Comparison of ENCODE assay signal across 16 cellular contexts in the genomic region with DNA sequence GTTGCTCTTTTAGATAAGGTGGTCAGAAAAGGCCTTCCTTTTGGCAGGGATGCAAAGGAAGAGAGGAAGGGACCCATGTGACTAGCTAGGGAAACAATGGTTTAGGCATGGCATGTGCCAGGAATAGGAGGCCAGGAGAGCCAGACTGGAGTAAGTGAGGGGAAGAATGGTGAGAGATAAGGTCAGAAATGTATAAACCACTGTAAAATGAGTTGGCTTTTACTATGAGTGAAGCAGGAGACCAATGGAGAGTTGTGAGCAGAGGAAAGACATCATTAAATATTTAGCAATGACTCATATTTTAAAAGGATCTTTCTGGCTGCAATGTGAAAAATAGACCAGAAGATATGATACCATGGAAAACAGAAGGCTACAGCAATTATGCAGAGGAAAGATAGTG. TPM values are rescaled to one million over a fixed set of nuclear protein-coding genes. Genes with fewer than 3 reads are reported as not detected.
DNase-seq lines count a peak whose midpoint lies in the region; ATAC-seq and TF ChIP-seq lines count a peak whose summit lies in the region.
"Had no signal": no experiment of that assay in that cellular context is flagged by ENCODE, and none has a peak within 500 bp of the region (broad histone marks: within the 10 kb centered on the region; RNA-seq: fewer than 3 reads in every experiment).

No MANE protein-coding gene starts in this region.

- TF ChIP-seq CTCF in SK-N-SH (IDR thresholded peaks at IDR 0.05) (no peak), smooth muscle cell (IDR thresholded peaks at IDR 0.05; ENCODE audit: borderline replicate concordance, insufficient read depth, poor library complexity, severe bottlenecking) (no peak)

- no peak overlapping the region for H3K4me3 ChIP-seq in SK-N-SH (ENCODE audit: low read depth in 2 of 2, low read length in 1 of 2)
- no peak overlapping the region for H3K4me3 ChIP-seq in smooth muscle cell
- H3K4me3 ChIP-seq: HAP-1 had no signal

- peaks cover 28% of the 10 kb centered on the region for H3K4me1 Mint-ChIP-seq in activated naive CD4-positive, alpha-beta T cell treated with anti-CD3 and anti-CD28 coated beads, Interleukin-2, amount 50 U/mL, for 24 hours

- H3K9me3 ChIP-seq in SK-N-SH (no peaks in the 10 kb centered on the region), smooth muscle cell (replicated peaks; ENCODE audit: low read depth) (no peaks in the 10 kb centered on the region)
- H3K9me3 ChIP-seq: HAP-1 had no signal

- H3K27me3 ChIP-seq in SK-N-SH (ENCODE audit: insufficient read depth) (no peaks in the 10 kb centered on the region), smooth muscle cell (ENCODE audit: low read depth) (no peaks in the 10 kb centered on the region)

- H3K36me3 Mint-ChIP-seq in activated naive CD4-positive, alpha-beta T cell treated with anti-CD3 and anti-CD28 coated beads, Interleukin-2, amount 50 U/mL, for 24 hours: peaks cover 25% of the 10 kb centered on the region

- H3K4me2 ChIP-seq in SK-N-SH (peak overlapping the region; percentile 23; the same call in 1 of the 2 replicates), smooth muscle cell (no peak overlapping the region)

- H3K27ac ChIP-seq in SK-N-SH (ENCODE audit: low read depth in 2 of 2, low read length in 1 of 2) (peak overlapping the region in 1 of 2 experiments; percentile 79; a peak in 2 of 4 replicates), smooth muscle cell (ENCODE audit: low read depth) (peak overlapping the region; percentile 38)
- H3K27ac ChIP-seq: RWPE1 had no signal

- H4K20me1 ChIP-seq in SK-N-SH (ENCODE audit: insufficient read depth) (peaks cover 16% of the 10 kb centered on the region), smooth muscle cell (ENCODE audit: low read depth) (peaks cover 85% of the 10 kb centered on the region)

- H3K9me2 ChIP-seq in SK-N-SH: no peaks in the 10 kb centered on the region

- no peak for DNase-seq in activated naive CD4-positive, alpha-beta T cell (lab: John Stamatoyannopoulos, UW)
- DNase-seq in SK-N-SH: no peak
- DNase-seq in fibroblast of peridontal ligament (ENCODE audit: extremely low read depth): peak; percentile 76
- no peak for DNase-seq in smooth muscle cell (lab: John Stamatoyannopoulos, UW; ENCODE audit: unreplicated experiment)
- DNase-seq in mesenteric fat pad (ENCODE audit: low spot score): no peak
- DNase-seq: 8988T; activated CD4-positive, alpha-beta T cell treated with anti-CD3 and anti-CD28 coated beads, Interleukin-2, amount 50 U/mL, for 1 hour; midbrain; NCI-H1417 treated with DMSO at 0.1 percent for 48 hours; NCI-H510A had no signal

- no peak for ATAC-seq in HG03432 (IDR thresholded peaks at IDR 0.05; ENCODE audit: unreplicated experiment)
- no peak for ATAC-seq in HG02884 (IDR thresholded peaks at IDR 0.05; ENCODE audit: unreplicated experiment)

- no peak overlapping the region for H3K4me3 Mint-ChIP-seq in activated naive CD4-positive, alpha-beta T cell treated with anti-CD3 and anti-CD28 coated beads, Interleukin-2, amount 50 U/mL, for 24 hours
- H3K4me3 Mint-ChIP-seq: type B pancreatic cell had no signal

- TF ChIP-seq EP300 in SK-N-SH (IDR thresholded peaks at IDR 0.05; ENCODE audit: borderline replicate concordance in 1 of 2, low read depth in 1 of 2, low read length in 1 of 2): no peak

- H3K27ac Mint-ChIP-seq in activated naive CD4-positive, alpha-beta T cell treated with anti-CD3 and anti-CD28 coated beads, Interleukin-2, amount 50 U/mL, for 24 hours: peak overlapping the region; percentile 48
- H3K27ac Mint-ChIP-seq: type B pancreatic cell had no signal

- H3K9me3 Mint-ChIP-seq in activated naive CD4-positive, alpha-beta T cell treated with anti-CD3 and anti-CD28 coated beads, Interleukin-2, amount 50 U/mL, for 24 hours: no peaks in the 10 kb centered on the region
- H3K9me3 Mint-ChIP-seq: type B pancreatic cell had no signal

- no peak for TF ChIP-seq RAD21 in SK-N-SH (IDR thresholded peaks at IDR 0.05; ENCODE audit: low read length)

- H2AFZ ChIP-seq in SK-N-SH (ENCODE audit: low read depth) (no peak overlapping the region), smooth muscle cell (ENCODE audit: low read depth) (no peak overlapping the region)

- H3K4me1 ChIP-seq in SK-N-SH (ENCODE audit: control insufficient read depth in 1 of 2, insufficient read depth in 2 of 2, low read depth in 1 of 2, low read length in 1 of 2) (peaks cover 0 to 6% of the 10 kb centered on the region in 2 experiments; a peak in 1 of 4 replicates), smooth muscle cell (ENCODE audit: low read depth) (peaks cover 7% of the 10 kb centered on the region)
- H3K4me1 ChIP-seq: HAP-1 had no signal

- CTCF ChIA-PET in SK-N-SH (lab: Yijun Ruan, JAX): interaction anchor here (1.3 kb wide), 1 partner anchor 25 kb away, joined by 4 read pairs; no protein-coding TSS in a partner anchor

- POLR2A ChIA-PET in SK-N-SH (lab: Yijun Ruan, JAX): no interaction called here

- no peaks in the 10 kb centered on the region for H3K27me3 Mint-ChIP-seq in activated naive CD4-positive, alpha-beta T cell treated with anti-CD3 and anti-CD28 coated beads, Interleukin-2, amount 50 U/mL, for 24 hours
- H3K27me3 Mint-ChIP-seq: type B pancreatic cell had no signal

- H3K9ac ChIP-seq in SK-N-SH: peak overlapping the region; percentile 12; the same call in 1 of the 2 replicates
- H3K9ac ChIP-seq in smooth muscle cell (ENCODE audit: low read depth): no peak overlapping the region

- H3K79me2 ChIP-seq in SK-N-SH (ENCODE audit: insufficient read depth) (peaks cover 40% of the 10 kb centered on the region), smooth muscle cell (ENCODE audit: low read depth) (peaks cover 31% of the 10 kb centered on the region)

- H3K36me3 ChIP-seq in SK-N-SH (replicated peaks in 1 of 2; ENCODE audit: control insufficient read depth in 1 of 2, insufficient read depth in 2 of 2, low read length in 1 of 2) (peaks cover 6 to 29% of the 10 kb centered on the region in 2 experiments), smooth muscle cell (ENCODE audit: low read depth) (peaks cover 3% of the 10 kb centered on the region)

- H3F3A ChIP-seq in SK-N-SH (replicated peaks; ENCODE audit: insufficient read depth) (peaks cover 28% of the 10 kb centered on the region), smooth muscle cell (ENCODE audit: low read depth) (peaks cover 22% of the 10 kb centered on the region)

TF ChIP-seq in SK-N-SH, 30 proteins besides CTCF, POLR2A, EP300 and RAD21:
- TF ChIP-seq SIN3A (IDR thresholded peaks at IDR 0.05; ENCODE audit: borderline replicate concordance, low read depth, low read length) (no peak), FOXM1 (IDR thresholded peaks at IDR 0.05; ENCODE audit: low read depth) (no peak), GABPA (IDR thresholded peaks at IDR 0.05; ENCODE audit: low read depth) (no peak), JUND (IDR thresholded peaks at IDR 0.05) (peak; percentile 56; the same call in 1 of the 2 replicates), TAF1 (IDR thresholded peaks at IDR 0.05; ENCODE audit: borderline replicate concordance, low read depth, low read length) (no peak), FOSL2 (IDR thresholded peaks at IDR 0.05; ENCODE audit: borderline replicate concordance, low read depth) (peak; percentile 63), RFX5 (IDR thresholded peaks at IDR 0.05; ENCODE audit: low read length) (no peak), TCF12 (IDR thresholded peaks at IDR 0.05) (peak; percentile 29; the same call in 1 of the 2 replicates), RXRA (IDR thresholded peaks at IDR 0.05; ENCODE audit: borderline replicate concordance, low read depth) (no peak), MXI1 (IDR thresholded peaks at IDR 0.05; ENCODE audit: low read depth, low read length) (no peak), POLR2AphosphoS5 (IDR thresholded peaks at IDR 0.05; ENCODE audit: low read depth, low read length) (no peak), NFIC (IDR thresholded peaks at IDR 0.05; ENCODE audit: borderline replicate concordance) (peak; percentile 45; the same call in 1 of the 2 replicates)
- TF ChIP-seq, protein P1, sequence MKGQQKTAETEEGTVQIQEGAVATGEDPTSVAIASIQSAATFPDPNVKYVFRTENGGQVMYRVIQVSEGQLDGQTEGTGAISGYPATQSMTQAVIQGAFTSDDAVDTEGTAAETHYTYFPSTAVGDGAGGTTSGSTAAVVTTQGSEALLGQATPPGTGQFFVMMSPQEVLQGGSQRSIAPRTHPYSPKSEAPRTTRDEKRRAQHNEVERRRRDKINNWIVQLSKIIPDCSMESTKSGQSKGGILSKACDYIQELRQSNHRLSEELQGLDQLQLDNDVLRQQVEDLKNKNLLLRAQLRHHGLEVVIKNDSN (IDR thresholded peaks at IDR 0.05; ENCODE audit: borderline replicate concordance, low read depth): peak; percentile 44; the same call in 1 of the 2 replicates
- TF ChIP-seq, protein P2, sequence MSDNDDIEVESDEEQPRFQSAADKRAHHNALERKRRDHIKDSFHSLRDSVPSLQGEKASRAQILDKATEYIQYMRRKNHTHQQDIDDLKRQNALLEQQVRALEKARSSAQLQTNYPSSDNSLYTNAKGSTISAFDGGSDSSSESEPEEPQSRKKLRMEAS (IDR thresholded peaks at IDR 0.05; ENCODE audit: low read depth): peak; percentile 64; the same call in 1 of the 2 replicates
- TF ChIP-seq, protein P3, sequence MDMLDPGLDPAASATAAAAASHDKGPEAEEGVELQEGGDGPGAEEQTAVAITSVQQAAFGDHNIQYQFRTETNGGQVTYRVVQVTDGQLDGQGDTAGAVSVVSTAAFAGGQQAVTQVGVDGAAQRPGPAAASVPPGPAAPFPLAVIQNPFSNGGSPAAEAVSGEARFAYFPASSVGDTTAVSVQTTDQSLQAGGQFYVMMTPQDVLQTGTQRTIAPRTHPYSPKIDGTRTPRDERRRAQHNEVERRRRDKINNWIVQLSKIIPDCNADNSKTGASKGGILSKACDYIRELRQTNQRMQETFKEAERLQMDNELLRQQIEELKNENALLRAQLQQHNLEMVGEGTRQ (IDR thresholded peaks at IDR 0.05; ENCODE audit: borderline replicate concordance, low read depth, low read length): no peak

RNA-seq across cellular contexts. Expression of a gene that starts 50.9 kb away (rescaled TPM):
- polyA plus RNA-seq in SK-N-SH (2012; rRNA removed) (18.0 and 27.3 TPM in 2 replicates), smooth muscle cell (31.7 and 36.9 TPM in 2 replicates)
- polyA plus RNA-seq in SK-N-SH (2012; cell fraction: cytosol; rRNA removed): 25.1 and 30.1 TPM in 2 replicates
- polyA plus RNA-seq in SK-N-SH (2012; cell fraction: nucleus; rRNA removed): 10.2 and 27.8 TPM in 2 replicates
- total RNA-seq in smooth muscle cell (73.5 and 76.3 TPM in 2 replicates), mesenteric fat pad (39.8 TPM)
